Comparison of ENCODE assay signal across 30 cellular contexts in genomic region chr22:23258826-23259170, GRCh38.
"Had no signal": no experiment of that assay in that cellular context is flagged by ENCODE, and none has a peak within 500 bp of the region (broad histone marks: within the 10 kb centered on the region; RNA-seq: fewer than 3 reads in every experiment).

No MANE protein-coding gene starts in this region.

- H2AFZ ChIP-seq: neural progenitor cell had no signal

- H3K9me3 ChIP-seq: breast epithelium, left ventricle myocardium inferior, testis, upper lobe of right lung had no signal

- H3K4me1 ChIP-seq: neural progenitor cell had no signal

- DNase-seq: activated CD4-positive, alpha-beta memory T cell treated with anti-CD3 and anti-CD28 coated beads for 36 hours; activated CD4-positive, alpha-beta T cell treated with anti-CD3 and anti-CD28 coated beads for 48 hours; activated CD8-positive, alpha-beta memory T cell treated with anti-CD3 and anti-CD28 coated beads, Interleukin-2, amount 50 U/mL, for 4 hours; activated gamma-delta T cell treated with Interleukin-2 at 50 U/mL for 16 hours; activated naive CD4-positive, alpha-beta T cell treated with anti-CD3 and anti-CD28 coated beads, Interleukin-2, amount 50 U/mL, for 16 hours; activated T-cell treated with anti-CD3 and anti-CD28 coated beads, Interleukin-2, amount 50 U/mL, for 1 hour; amniotic stem cell; central memory CD4-positive, alpha-beta T cell; endodermal cell; foreskin keratinocyte; left ventricle myocardium inferior; mesendoderm; natural killer cell; posterior cingulate gyrus; stimulated activated CD4-positive, alpha-beta T cell treated with anti-CD3 and anti-CD28 coated beads, Interleukin-15, amount 100 ng/mL, for 24 hours; stimulated activated CD4-positive, alpha-beta T cell treated with anti-CD3 and anti-CD28 coated beads, Interleukin-2, amount 100 ng/mL, for 24 hours; stimulated activated naive CD4-positive, alpha-beta T cell; T-helper 1 cell; testis; upper lobe of right lung had no signal

- H3K27ac ChIP-seq: breast epithelium, foreskin keratinocyte, left ventricle myocardium inferior, neural progenitor cell, testis, VCaP had no signal

- H3K36me3 Mint-ChIP-seq: natural killer cell had no signal

- H3K27me3 Mint-ChIP-seq: activated CD4-positive, alpha-beta memory T cell treated with anti-CD3 and anti-CD28 coated beads for 36 hours; activated T-helper 17 cell treated with anti-CD3 and anti-CD28 coated beads, Interleukin-2, amount 50 U/mL, for 72 hours; dendritic cell treated with granulocyte-macrophage colony-stimulating factor and Interleukin-4, amounts not matched to agents 40 ng/mL and 50 ng/mL, for 4 days had no signal

- H3K36me3 ChIP-seq: breast epithelium, neural progenitor cell had no signal

- H3K27me3 ChIP-seq: breast epithelium, foreskin keratinocyte, neural progenitor cell, testis, upper lobe of right lung had no signal

- ATAC-seq: activated CD4-positive, CD25-positive, alpha-beta regulatory T cell treated with anti-CD3 and anti-CD28 coated beads, Interleukin-2, amount 50 U/mL, for 24 hours; activated T-helper 17 cell treated with anti-CD3 and anti-CD28 coated beads, Interleukin-2, amount 50 U/mL, for 72 hours; esophagus mucosa; foreskin keratinocyte; natural killer cell; right cardiac atrium; upper lobe of right lung had no signal

- H3K9me3 Mint-ChIP-seq: activated CD4-positive, alpha-beta memory T cell treated with anti-CD3 and anti-CD28 coated beads for 36 hours; activated T-helper 17 cell treated with anti-CD3 and anti-CD28 coated beads, Interleukin-2, amount 50 U/mL, for 72 hours; dendritic cell treated with granulocyte-macrophage colony-stimulating factor and Interleukin-4, amounts not matched to agents 40 ng/mL and 50 ng/mL, for 4 days; endodermal cell; natural killer cell; neural progenitor cell; T-helper 2 cell treated with Interferon-gamma antibody and Interleukin-4, amounts not matched to agents 5 μg/mL and 100 μg/mL, for 36 hours had no signal

- H3K4me2 ChIP-seq: neural progenitor cell had no signal

- H3K4me3 Mint-ChIP-seq: activated CD4-positive, alpha-beta memory T cell treated with anti-CD3 and anti-CD28 coated beads for 36 hours; activated T-helper 17 cell treated with anti-CD3 and anti-CD28 coated beads, Interleukin-2, amount 50 U/mL, for 72 hours; dendritic cell treated with granulocyte-macrophage colony-stimulating factor and Interleukin-4, amounts not matched to agents 40 ng/mL and 50 ng/mL, for 4 days; endodermal cell; natural killer cell; neural progenitor cell; T-helper 2 cell treated with Interferon-gamma antibody and Interleukin-4, amounts not matched to agents 5 μg/mL and 100 μg/mL, for 36 hours had no signal

- H3K4me3 ChIP-seq: breast epithelium, left ventricle myocardium inferior, lung, neural progenitor cell, testis, upper lobe of right lung had no signal

- H3K9ac ChIP-seq: neural progenitor cell had no signal

- H3K27ac Mint-ChIP-seq: activated CD4-positive, alpha-beta memory T cell treated with anti-CD3 and anti-CD28 coated beads for 36 hours; activated T-helper 17 cell treated with anti-CD3 and anti-CD28 coated beads, Interleukin-2, amount 50 U/mL, for 72 hours; dendritic cell treated with granulocyte-macrophage colony-stimulating factor and Interleukin-4, amounts not matched to agents 40 ng/mL and 50 ng/mL, for 4 days; endodermal cell; neural progenitor cell; T-helper 2 cell treated with Interferon-gamma antibody and Interleukin-4, amounts not matched to agents 5 μg/mL and 100 μg/mL, for 36 hours had no signal
